In genomic region chr2:240432430-240432819, GRCh38 we compare ENCODE assay signal across 23 cellular contexts. TPM values are rescaled to one million over a fixed set of nuclear protein-coding genes. Genes with fewer than 3 reads are reported as not detected.
DNase-seq lines count a peak whose midpoint lies in the region; ATAC-seq and TF ChIP-seq lines count a peak whose summit lies in the region.
"Had no signal": no experiment of that assay in that cellular context is flagged by ENCODE, and none has a peak within 500 bp of the region (broad histone marks: within the 10 kb centered on the region; RNA-seq: fewer than 3 reads in every experiment).

No MANE protein-coding gene starts in this region.

- no peak overlapping the region for H2AFZ ChIP-seq in mesenchymal stem cell (ENCODE audit: low read depth, low read length)
- H2AFZ ChIP-seq: hepatocyte had no signal

- H3K4ac ChIP-seq in mesenchymal stem cell (ENCODE audit: low read depth in 1 of 2, low read length in 2 of 2), result no peak overlapping the region

- H3K18ac ChIP-seq in mesenchymal stem cell (ENCODE audit: low read depth in 1 of 2, low read length in 2 of 2), result no peak overlapping the region

- no peak overlapping the region for H3K23ac ChIP-seq in mesenchymal stem cell (ENCODE audit: low read length in 2 of 2)

- peak overlapping the region; percentile 60 for H3K4me3 Mint-ChIP-seq in type B pancreatic cell
- H3K4me3 Mint-ChIP-seq: activated naive CD4-positive, alpha-beta T cell treated with anti-CD3 and anti-CD28 coated beads, Interleukin-2, amount 50 U/mL, for 24 hours; CD8-positive, alpha-beta T cell had no signal

- peak overlapping the region; percentile 29 for H4K8ac ChIP-seq in mesenchymal stem cell (ENCODE audit: low read length)

- no peak overlapping the region for H3K4me2 ChIP-seq in mesenchymal stem cell (ENCODE audit: low read length, poor library complexity, severe bottlenecking)
- H3K4me2 ChIP-seq: hepatocyte had no signal

- H3K27ac Mint-ChIP-seq in type B pancreatic cell, result no peak overlapping the region
- H3K27ac Mint-ChIP-seq: activated naive CD4-positive, alpha-beta T cell treated with anti-CD3 and anti-CD28 coated beads, Interleukin-2, amount 50 U/mL, for 24 hours; CD8-positive, alpha-beta T cell; immature natural killer cell had no signal

- peak overlapping the region in 1 of 2 experiments; percentile 69 for H3K14ac ChIP-seq in mesenchymal stem cell (ENCODE audit: low read length in 2 of 2)

- H3K4me1 ChIP-seq in heart right ventricle (peaks cover 6 to 23% (median 19%) of the 10 kb centered on the region in 9 donors), mesenchymal stem cell (ENCODE audit: control insufficient read depth, insufficient read depth, low read depth, low read length) (peaks cover 30% of the 10 kb centered on the region)

- H3K27me3 ChIP-seq in heart right ventricle (peaks cover 0 to 43% (median 13%) of the 10 kb centered on the region in 7 donors), mesenchymal stem cell (ENCODE audit: control insufficient read depth in 1 of 2, insufficient read depth in 1 of 2, low read length in 2 of 2) (peaks cover 0 to 4% of the 10 kb centered on the region in 2 experiments)
- H3K27me3 ChIP-seq: hepatocyte, tibial nerve had no signal

- peak overlapping the region; percentile 62 for H4K91ac ChIP-seq in mesenchymal stem cell (ENCODE audit: low read length)

- no peak for ATAC-seq in heart right ventricle
- ATAC-seq: CD8-positive, alpha-beta T cell; GM12878; stimulated activated naive CD8-positive, alpha-beta T cell treated with anti-CD3 and anti-CD28 coated beads, Interleukin-15, Interleukin-2, amounts not matched to agents 100 U/mL and 50 U/mL, for 24 hours had no signal

- H3K4me1 Mint-ChIP-seq in type B pancreatic cell (ENCODE audit: unreplicated experiment), result no peaks in the 10 kb centered on the region

- peaks cover 3% of the 10 kb centered on the region for H3K27me3 Mint-ChIP-seq in type B pancreatic cell

- peaks cover 13% of the 10 kb centered on the region for H3K79me1 ChIP-seq in mesenchymal stem cell (replicated peaks; ENCODE audit: low read length, poor library complexity, severe bottlenecking)

- no peak overlapping the region for H2BK5ac ChIP-seq in mesenchymal stem cell (ENCODE audit: low read depth, low read length, poor library complexity, severe bottlenecking)

- DNase-seq in cardiac septum (ENCODE audit: low spot score), result peak; percentile 73
- no peak for DNase-seq in heart right ventricle
- DNase-seq in activated CD8-positive, alpha-beta memory T cell treated with anti-CD3 and anti-CD28 coated beads, Interleukin-2, amount 50 U/mL, for 48 hours, result peak; percentile 42
- no peak for DNase-seq in mesenchymal stem cell
- DNase-seq in type B pancreatic cell (ENCODE audit: extremely low spot score, unreplicated experiment), result peak; percentile 60
- no peak for DNase-seq in DMS79 treated with DMSO at 0.1 percent for 48 hours (lab: John Stamatoyannopoulos, UW)
- no peak for DNase-seq in HPDE6-E6E7 (ENCODE audit: extremely low spot score)
- DNase-seq in CD1c-positive myeloid dendritic cell (ENCODE audit: extremely low spot score), result no peak
- DNase-seq: activated CD4-positive, alpha-beta T cell treated with anti-CD3 and anti-CD28 coated beads, Interleukin-2, amount 50 U/mL, for 1 hour; cerebellar nuclear complex; erythroblast; foreskin fibroblast; immature natural killer cell; NCI-H2081; stimulated activated naive CD8-positive, alpha-beta T cell treated with anti-CD3 and anti-CD28 coated beads, Interleukin-15, Interleukin-2, amounts not matched to agents 100 U/mL and 50 U/mL, for 24 hours had no signal

- intact Hi-C loops in cardiac septum (cut with DNase I), result loop anchor here (5.0 kb wide), 1 partner anchor 45 kb away; no protein-coding TSS in a partner anchor
- intact Hi-C loops in heart right ventricle (cut with DNase I), result loop anchor here in 2 of 10 donors (10.0 kb wide), 1 partner anchor 138 kb away; no protein-coding TSS in a partner anchor

- H3K4me3 ChIP-seq in heart right ventricle, result no peak overlapping the region
- H3K4me3 ChIP-seq in mesenchymal stem cell (ENCODE audit: insufficient read depth in 1 of 2, low read depth in 1 of 2, low read length in 2 of 2), result no peak overlapping the region
- H3K4me3 ChIP-seq: GM12878, hepatocyte, Peyer's patch, spleen, tibial nerve had no signal

- no peaks in the 10 kb centered on the region for H3K9me3 Mint-ChIP-seq in type B pancreatic cell
- H3K9me3 Mint-ChIP-seq: activated naive CD4-positive, alpha-beta T cell treated with anti-CD3 and anti-CD28 coated beads, Interleukin-2, amount 50 U/mL, for 24 hours; CD8-positive, alpha-beta T cell; immature natural killer cell had no signal

- no peak overlapping the region for H2BK12ac ChIP-seq in mesenchymal stem cell (ENCODE audit: low read length in 2 of 2)

- no peak overlapping the region for H2BK120ac ChIP-seq in mesenchymal stem cell (ENCODE audit: low read depth, low read length)

- TF ChIP-seq CTCF in heart right ventricle (IDR thresholded peaks at IDR 0.05) (no peak), type B pancreatic cell (conservative IDR thresholded peaks at IDR 0.05) (no peak)

- H3K9me3 ChIP-seq in heart right ventricle (no peaks in the 10 kb centered on the region), mesenchymal stem cell (ENCODE audit: control insufficient read depth, low read length) (no peaks in the 10 kb centered on the region)
- H3K9me3 ChIP-seq: neutrophil, Peyer's patch, spleen, tibial nerve had no signal

- H2AK5ac ChIP-seq in mesenchymal stem cell (ENCODE audit: low read length, severe bottlenecking), result no peak overlapping the region

- H3K36me3 ChIP-seq in heart right ventricle (no peaks in the 10 kb centered on the region), mesenchymal stem cell (ENCODE audit: control insufficient read depth in 1 of 2, insufficient read depth in 2 of 2, low read depth in 1 of 2, low read length in 2 of 2) (no peaks in the 10 kb centered on the region)
- H3K36me3 ChIP-seq: neutrophil, Peyer's patch, spleen, tibial nerve had no signal

- H3K9ac ChIP-seq in mesenchymal stem cell (ENCODE audit: low read length), result no peak overlapping the region

- H3K36me3 Mint-ChIP-seq in type B pancreatic cell, result no peaks in the 10 kb centered on the region
- H3K36me3 Mint-ChIP-seq: activated naive CD4-positive, alpha-beta T cell treated with anti-CD3 and anti-CD28 coated beads, Interleukin-2, amount 50 U/mL, for 24 hours; immature natural killer cell had no signal

- no peak overlapping the region for H2BK15ac ChIP-seq in mesenchymal stem cell (ENCODE audit: low read depth, poor library complexity, severe bottlenecking)

- no peak overlapping the region for H3K27ac ChIP-seq in heart right ventricle
- H3K27ac ChIP-seq in mesenchymal stem cell (ENCODE audit: low read length, poor library complexity, severe bottlenecking), result no peak overlapping the region
- H3K27ac ChIP-seq: hepatocyte, neutrophil, Peyer's patch, spleen had no signal

- 84 to 88% methylated on average over 9 of the region's 9 CpGs for WGBS in heart right ventricle, 2 donors
- 82% methylated on average over 9 of the region's 9 CpGs for WGBS in mesenchymal stem cell

RNA-seq across cellular contexts. Expression of gene GPC1, which starts 3.0 kb away (rescaled TPM):
- total RNA-seq in cardiac septum (291 TPM), heart right ventricle (100 to 1,000 TPM; 161 to 287 (median 185) TPM), type B pancreatic cell (ENCODE audit: low replicate concordance) (58.0 and 78.0 TPM in 2 replicates)
- 100 to 1,000 TPM; 104 to 156 TPM for polyA plus RNA-seq in heart right ventricle
- 65.7 TPM for polyA plus RNA-seq in mesenchymal stem cell (2013, experiment 1 of 2)
- 65.6 TPM for polyA plus RNA-seq in mesenchymal stem cell (2013, experiment 2 of 2)
- polyA plus RNA-seq: immature natural killer cell had no signal

Comparison
In these comparisons a context has a peak if more than half of its experiments do, and no peak if none do; other contexts are left out.
1. DNase-seq: peak in cardiac septum (single experiment), activated CD8-positive, alpha-beta memory T cell treated with anti-CD3 and anti-CD28 coated beads, Interleukin-2, amount 50 U/mL, for 48 hours (single experiment) and type B pancreatic cell (single experiment); none in heart right ventricle (0 of 2), mesenchymal stem cell (single experiment), DMS79 treated with DMSO at 0.1 percent for 48 hours (single experiment), HPDE6-E6E7 (single experiment) and CD1c-positive myeloid dendritic cell (single experiment).